26 cellular contexts compared by ENCODE assay signal in genomic region chr6:37694259-37694658, GRCh38.
"Had no signal": no experiment of that assay in that cellular context is flagged by ENCODE, and none has a peak within 500 bp of the region (broad histone marks: within the 10 kb centered on the region; RNA-seq: fewer than 3 reads in every experiment).

No MANE protein-coding gene starts in this region.

- H3K4me3 Mint-ChIP-seq: activated CD4-positive, alpha-beta T cell treated with anti-CD3 and anti-CD28 coated beads for 36 hours; activated naive CD8-positive, alpha-beta T cell treated with anti-CD3 and anti-CD28 coated beads, Interleukin-2, amount 50 U/mL, for 24 hours had no signal

- H3K36me3 ChIP-seq: ascending aorta, Peyer's patch had no signal

- H3K4me3 ChIP-seq: ascending aorta, body of pancreas, K562, Peyer's patch, SJSA1 had no signal

- H3K27me3 Mint-ChIP-seq: activated CD4-positive, alpha-beta memory T cell treated with anti-CD3 and anti-CD28 coated beads, Interleukin-2, amount 10 ng/mL, durations not matched to agents 7 days and 5 days had no signal

- H3K27me3 ChIP-seq: ascending aorta had no signal

- DNase-seq: activated CD4-positive, alpha-beta memory T cell treated with anti-CD3 and anti-CD28 coated beads, Interleukin-2, amount 10 ng/mL, durations not matched to agents 7 days and 5 days; activated CD4-positive, alpha-beta T cell treated with anti-CD3 and anti-CD28 coated beads for 36 hours; activated CD4-positive, alpha-beta T cell treated with anti-CD3 and anti-CD28 coated beads, Interleukin-2, amount 50 U/mL, for 1 hour; activated gamma-delta T cell treated with Interleukin-2 at 50 U/mL for 16 hours; activated naive CD8-positive, alpha-beta T cell treated with anti-CD3 and anti-CD28 coated beads, Interleukin-2, amount 50 U/mL, for 24 hours; activated T-cell treated with anti-CD3 and anti-CD28 coated beads for 4 hours; activated T-cell treated with anti-CD3 and anti-CD28 coated beads, Interleukin-2, amount 50 U/mL, for 48 hours; amniotic stem cell; body of pancreas; Kasumi-1; NCI-H1105 treated with DMSO at 0.1 percent for 48 hours; NCI-H1436 treated with DMSO at 0.1 percent for 48 hours; NCI-H187; NCI-H2081; Peyer's patch; SHP77; SW 1271; T-helper 17 cell; T1000 had no signal

- H3K9me3 ChIP-seq: ascending aorta, body of pancreas, Peyer's patch had no signal

- H3K27ac ChIP-seq: ascending aorta, body of pancreas, Peyer's patch, SJSA1, VCaP had no signal

- H3K9me3 Mint-ChIP-seq: activated CD4-positive, alpha-beta memory T cell treated with anti-CD3 and anti-CD28 coated beads, Interleukin-2, amount 10 ng/mL, durations not matched to agents 7 days and 5 days; activated naive CD4-positive, alpha-beta T cell treated with anti-CD3 and anti-CD28 coated beads, Interleukin-2, amount 50 U/mL, for 24 hours; activated naive CD8-positive, alpha-beta T cell treated with anti-CD3 and anti-CD28 coated beads, Interleukin-2, amount 50 U/mL, for 24 hours; activated T-helper 17 cell treated with anti-CD3 and anti-CD28 coated beads, Interleukin-2, amount 50 U/mL, for 72 hours had no signal

- ATAC-seq: activated CD4-positive, alpha-beta T cell treated with anti-CD3 and anti-CD28 coated beads for 36 hours; activated naive CD8-positive, alpha-beta T cell treated with anti-CD3 and anti-CD28 coated beads, Interleukin-2, amount 50 U/mL, for 24 hours; activated T-helper 17 cell treated with anti-CD3 and anti-CD28 coated beads, Interleukin-2, amount 50 U/mL, for 72 hours; body of pancreas; K562; SK-N-SH treated with all-trans-retinoic acid at 6 μM for 48 hours; T-helper 17 cell had no signal

- H3K27ac Mint-ChIP-seq: activated CD4-positive, alpha-beta memory T cell treated with anti-CD3 and anti-CD28 coated beads, Interleukin-2, amount 10 ng/mL, durations not matched to agents 7 days and 5 days; activated CD4-positive, alpha-beta T cell treated with anti-CD3 and anti-CD28 coated beads for 36 hours; activated naive CD4-positive, alpha-beta T cell treated with anti-CD3 and anti-CD28 coated beads, Interleukin-2, amount 50 U/mL, for 24 hours; activated naive CD8-positive, alpha-beta T cell treated with anti-CD3 and anti-CD28 coated beads, Interleukin-2, amount 50 U/mL, for 24 hours; activated T-helper 17 cell treated with anti-CD3 and anti-CD28 coated beads, Interleukin-2, amount 50 U/mL, for 72 hours had no signal

- H3K36me3 Mint-ChIP-seq: activated naive CD4-positive, alpha-beta T cell treated with anti-CD3 and anti-CD28 coated beads, Interleukin-2, amount 50 U/mL, for 24 hours had no signal
